7 cellular contexts compared by ENCODE assay signal in the genomic region with DNA sequence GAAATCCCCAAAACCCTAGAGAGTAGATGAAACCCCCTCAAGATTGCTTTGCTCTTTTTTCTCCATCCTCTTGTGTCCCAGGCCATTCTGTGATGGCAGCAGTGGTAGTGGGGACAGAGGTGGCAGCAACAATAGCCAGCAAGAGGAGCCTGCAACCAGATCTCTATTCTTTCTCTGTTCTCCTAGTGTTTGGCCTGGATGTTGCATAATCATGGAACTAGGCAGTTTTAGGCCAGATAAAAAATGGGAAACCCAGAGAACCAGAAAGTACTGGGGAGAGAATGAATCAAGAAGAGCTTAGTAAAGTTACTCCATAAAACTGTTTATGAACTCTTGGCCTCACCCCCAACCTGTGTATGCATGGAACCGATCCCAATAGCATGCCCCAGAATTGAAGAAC.
"Had no signal": no experiment of that assay in that cellular context is flagged by ENCODE, and none has a peak within 500 bp of the region (broad histone marks: within the 10 kb centered on the region; RNA-seq: fewer than 3 reads in every experiment).

No MANE protein-coding gene starts in this region.

- H3K4me3 ChIP-seq: GM12878 had no signal

- ATAC-seq: GM12878 had no signal

- FAIRE-seq: G401.6, GM12878, GM12892, GM18507, GM19239 had no signal

- DNase-seq: GDM1, GF-D8 had no signal
